6 cellular contexts compared by ENCODE assay signal in genomic region chr17:7383742-7384488, GRCh38. TPM values are rescaled to one million over a fixed set of nuclear protein-coding genes. Genes with fewer than 3 reads are reported as not detected.
A peak's percentile ranks its signal among the peaks of the same experiment; 100 is the strongest.
DNase-seq lines count a peak whose midpoint lies in the region; TF ChIP-seq lines count a peak whose summit lies in the region.

No MANE protein-coding gene starts in this region.

- TF ChIP-seq CTCF in tibial artery (IDR thresholded peaks at IDR 0.05) = no peak

- CTCF ChIA-PET in activated naive CD4-positive, alpha-beta T cell treated with anti-CD3 and anti-CD28 coated beads, Interleukin-2, amount 10 ng/mL, durations not matched to agents 7 days and 5 days (lab: Charles Lee) = interaction anchor here (1.1 kb wide), 1 partner anchor 131 kb away, joined by 3 read pairs; no protein-coding TSS in a partner anchor

- peaks cover 0 to 40% of the 10 kb centered on the region in 2 donors for H3K27me3 ChIP-seq in tibial artery

- H3K36me3 Mint-ChIP-seq in activated naive CD4-positive, alpha-beta T cell treated with anti-CD3 and anti-CD28 coated beads, Interleukin-2, amount 10 ng/mL, durations not matched to agents 7 days and 5 days = peaks cover 17% of the 10 kb centered on the region

- WGBS in mesodermal cell (ENCODE audit: insufficient coverage in 2 of 2), 2 experiments = 18 to 19% methylated on average over 43 to 64 of the region's 65 CpGs

- H3K9me3 ChIP-seq in mesodermal cell (ENCODE audit: control insufficient read depth, low read length) (peaks cover 10% of the 10 kb centered on the region), tibial artery (no peaks in the 10 kb centered on the region)

- no peaks in the 10 kb centered on the region for H3K4me1 ChIP-seq in mesodermal cell (ENCODE audit: control insufficient read depth, insufficient read depth, low read length, poor library complexity, severe bottlenecking)
- peaks cover 0 to 39% (median 26%) of the 10 kb centered on the region in 4 donors for H3K4me1 ChIP-seq in tibial artery

- in situ Hi-C loops in G401 (cut with HindIII; ENCODE audit: low sequenced_read_pairs) = loop anchor here (25.0 kb wide), 1 partner anchor 103 kb away; the partner anchor contains the start of genes POLR2A, SLC35G6 and ZBTB4

- DNase-seq in G401 (ENCODE audit: low spot score) = peak; percentile 77
- DNase-seq in M059J (ENCODE audit: low read depth) = peak; percentile 32
- peak; percentile 87 for DNase-seq in activated naive CD4-positive, alpha-beta T cell treated with anti-CD3 and anti-CD28 coated beads, Interleukin-2, amount 10 ng/mL, durations not matched to agents 7 days and 5 days
- no peak for DNase-seq in tibial artery
- no peak for DNase-seq in NCI-H524 (lab: John Stamatoyannopoulos, UW)

- peaks cover 7% of the 10 kb centered on the region for H3K9me3 Mint-ChIP-seq in activated naive CD4-positive, alpha-beta T cell treated with anti-CD3 and anti-CD28 coated beads, Interleukin-2, amount 10 ng/mL, durations not matched to agents 7 days and 5 days

- H3K4me1 Mint-ChIP-seq in activated naive CD4-positive, alpha-beta T cell treated with anti-CD3 and anti-CD28 coated beads, Interleukin-2, amount 10 ng/mL, durations not matched to agents 7 days and 5 days = peaks cover 25% of the 10 kb centered on the region

- H3K27ac Mint-ChIP-seq in activated naive CD4-positive, alpha-beta T cell treated with anti-CD3 and anti-CD28 coated beads, Interleukin-2, amount 10 ng/mL, durations not matched to agents 7 days and 5 days = peak overlapping the region; percentile 49

- peak overlapping the region; percentile 27 for H3K4me3 ChIP-seq in mesodermal cell (ENCODE audit: extremely low read depth, insufficient read depth, low read length, poor library complexity, severe bottlenecking)
- H3K4me3 ChIP-seq in tibial artery = peak overlapping the region; percentile 42 to 55

- H3K4me3 Mint-ChIP-seq in activated naive CD4-positive, alpha-beta T cell treated with anti-CD3 and anti-CD28 coated beads, Interleukin-2, amount 10 ng/mL, durations not matched to agents 7 days and 5 days = peak overlapping the region; percentile 74

- H3K36me3 ChIP-seq in mesodermal cell (ENCODE audit: control insufficient read depth, insufficient read depth, low read length) (peaks cover 9% of the 10 kb centered on the region), tibial artery (peaks cover 0 to 44% (median 5%) of the 10 kb centered on the region in 3 donors)

- H3K27me3 Mint-ChIP-seq in activated naive CD4-positive, alpha-beta T cell treated with anti-CD3 and anti-CD28 coated beads, Interleukin-2, amount 10 ng/mL, durations not matched to agents 7 days and 5 days = peaks cover 47% of the 10 kb centered on the region

- H3K27ac ChIP-seq in mesodermal cell (ENCODE audit: low read depth, low read length, severe bottlenecking) = no peak overlapping the region
- H3K27ac ChIP-seq in tibial artery = peak overlapping the region in 1 of 2 donors; percentile 56

- intact Hi-C loops in tibial artery (cut with DNase I; ENCODE audit: low total_unique reads) = no loop called here

RNA-seq across cellular contexts. Expression of gene TNK1, which starts 3.0 kb away (rescaled TPM):
- total RNA-seq in G401 (2014; rRNA removed; shearing (Covaris generic)) = not detected in 2 replicates
- 0.62 and 0.67 TPM in 2 replicates for total RNA-seq in M059J (2014; rRNA removed; shearing (Covaris generic))
- polyA plus RNA-seq in mesodermal cell (2013, experiment 1 of 2) = 0.55 TPM
- polyA plus RNA-seq in mesodermal cell (2013, experiment 2 of 2) = 0.66 TPM

RNA-seq across cellular contexts. Expression of gene PLSCR3, which starts 10.4 kb away (rescaled TPM):
- 7.9 and 8.3 TPM in 2 replicates for total RNA-seq in G401 (2014; rRNA removed; shearing (Covaris generic))
- 17.0 and 29.2 TPM in 2 replicates for total RNA-seq in M059J (2014; rRNA removed; shearing (Covaris generic))
- polyA plus RNA-seq in mesodermal cell (2013, experiment 1 of 2) = 46.9 TPM
- polyA plus RNA-seq in mesodermal cell (2013, experiment 2 of 2) = 37.7 TPM

RNA-seq across cellular contexts. Expression of gene TMEM256, which starts 20.0 kb away (rescaled TPM):
- total RNA-seq in G401 (2014; rRNA removed; shearing (Covaris generic)) = 200 and 369 TPM in 2 replicates
- total RNA-seq in M059J (2014; rRNA removed; shearing (Covaris generic)) = 122 and 146 TPM in 2 replicates
- 174 TPM for polyA plus RNA-seq in mesodermal cell (2013, experiment 1 of 2)
- 147 TPM for polyA plus RNA-seq in mesodermal cell (2013, experiment 2 of 2)

RNA-seq across cellular contexts. Expression of gene NLGN2, which starts 23.7 kb away (rescaled TPM):
- 5.5 and 6.8 TPM in 2 replicates for total RNA-seq in G401 (2014; rRNA removed; shearing (Covaris generic))
- total RNA-seq in M059J (2014; rRNA removed; shearing (Covaris generic)) = 8.9 and 16.5 TPM in 2 replicates
- polyA plus RNA-seq in mesodermal cell (2013, experiment 1 of 2) = 64.5 TPM
- polyA plus RNA-seq in mesodermal cell (2013, experiment 2 of 2) = 52.5 TPM

RNA-seq across cellular contexts. Expression of gene TMEM95, which starts 29.0 kb away (rescaled TPM):
- not detected in 2 replicates for total RNA-seq in G401 (2014; rRNA removed; shearing (Covaris generic))
- total RNA-seq in M059J (2014; rRNA removed; shearing (Covaris generic)) = not detected in 2 replicates
- not detected for polyA plus RNA-seq in mesodermal cell (2013, experiment 1 of 2)
- polyA plus RNA-seq in mesodermal cell (2013, experiment 2 of 2) = not detected

Comparison
In these comparisons a context has a peak if more than half of its experiments do, and no peak if none do; other contexts are left out.
1. DNase-seq: peak in G401 (single experiment), M059J (single experiment) and activated naive CD4-positive, alpha-beta T cell treated with anti-CD3 and anti-CD28 coated beads, Interleukin-2, amount 10 ng/mL, durations not matched to agents 7 days and 5 days (single experiment); none in tibial artery (0 of 2) and NCI-H524 (0 of 2).